28 cellular contexts compared by ENCODE assay signal in genomic region chr10:132916421-132916841, GRCh38. TPM values are rescaled to one million over a fixed set of nuclear protein-coding genes. Genes with fewer than 3 reads are reported as not detected.
A peak's percentile ranks its signal among the peaks of the same experiment; 100 is the strongest.
DNase-seq lines count a peak whose midpoint lies in the region; ATAC-seq, FAIRE-seq and TF ChIP-seq lines count a peak whose summit lies in the region.
"Had no signal": no experiment of that assay in that cellular context is flagged by ENCODE, and none has a peak within 500 bp of the region (broad histone marks: within the 10 kb centered on the region; RNA-seq: fewer than 3 reads in every experiment).

No MANE protein-coding gene starts in this region.

- TF ChIP-seq EP300 in HepG2 (IDR thresholded peaks at IDR 0.05; ENCODE audit: low read depth in 2 of 2, low read length in 2 of 2) (no peak), HepG2 (CRISPR knock-in tag; IDR thresholded peaks at IDR 0.05; ENCODE audit: borderline replicate concordance) (no peak)

- no peak for TF ChIP-seq CTCF in right lobe of liver (IDR thresholded peaks at IDR 0.05)
- no peak for TF ChIP-seq CTCF in HepG2 (CRISPR knock-in tag; IDR thresholded peaks at IDR 0.05)
- TF ChIP-seq CTCF in chondrocyte (IDR thresholded peaks at IDR 0.05): no peak
- no peak for TF ChIP-seq CTCF in ascending aorta (IDR thresholded peaks at IDR 0.05)

- peak in 1 of 4 donors; percentile 14 for ATAC-seq in right lobe of liver
- no peak for ATAC-seq in HepG2
- ATAC-seq: activated CD8-positive, alpha-beta T cell treated with anti-CD3 and anti-CD28 coated beads for 36 hours; gastroesophageal sphincter; K562; mucosa of descending colon had no signal

- 80% methylated on average over 7 of the region's 19 CpGs for WGBS in right lobe of liver (ENCODE audit: insufficient coverage, low coverage, low lambda C conversion rate, missing lambda C conversion rate)
- WGBS in HepG2 (ENCODE audit: low lambda C conversion rate): 41% methylated on average over 11 of the region's 19 CpGs
- WGBS in neuronal stem cell (ENCODE audit: extremely low coverage in 2 of 2, insufficient read length in 2 of 2, insufficient replicate concordance in 1 of 2), 2 donors: no CpG with 5 or more reads among the region's 19 CpGs

- TF ChIP-seq POLR2A in right lobe of liver (IDR thresholded peaks at IDR 0.05) (no peak), HepG2 (IDR thresholded peaks at IDR 0.05; ENCODE audit: insufficient read depth in 1 of 2, low read depth in 2 of 2, low read length in 2 of 2) (no peak)

- intact Hi-C loops in right lobe of liver (cut with DNase I) (no loop called here), HepG2 (cut with micrococcal nuclease; ENCODE audit: unreplicated experiment) (no loop called here), ascending aorta (cut with DNase I) (no loop called here)

- H3K27ac ChIP-seq in right lobe of liver: no peak overlapping the region
- no peak overlapping the region for H3K27ac ChIP-seq in HepG2 (ENCODE audit: extremely low read length, insufficient read depth, low read length)
- no peak overlapping the region for H3K27ac ChIP-seq in neuronal stem cell (replicated peaks; ENCODE audit: low read length)
- no peak overlapping the region for H3K27ac ChIP-seq in ascending aorta
- H3K27ac ChIP-seq: gastroesophageal sphincter had no signal

- H3K18ac ChIP-seq in neuronal stem cell (ENCODE audit: low read length): peak overlapping the region; percentile 85

- no peaks in the 10 kb centered on the region for H3K4me1 ChIP-seq in right lobe of liver
- no peaks in the 10 kb centered on the region for H3K4me1 ChIP-seq in HepG2 (ENCODE audit: insufficient read depth, low read length)
- H3K4me1 ChIP-seq in neuronal stem cell (ENCODE audit: control insufficient read depth in 2 of 2, insufficient read depth in 1 of 2, low read depth in 1 of 2, low read length in 2 of 2): peaks cover 0 to 8% of the 10 kb centered on the region in 2 donors
- no peaks in the 10 kb centered on the region for H3K4me1 ChIP-seq in ascending aorta
- H3K4me1 ChIP-seq: gastroesophageal sphincter had no signal

- no peak for FAIRE-seq in HepG2 (lab: Jason Lieb, UNC)
- FAIRE-seq: K562 had no signal

- peak overlapping the region; percentile 39 for H2BK5ac ChIP-seq in neuronal stem cell (ENCODE audit: low read length)

- no peak for TF ChIP-seq RAD21 in HepG2 (CRISPR knock-in tag; IDR thresholded peaks at IDR 0.05)

- POLR2A ChIA-PET in HepG2 (lab: Yijun Ruan, JAX): no interaction called here

- H3K23ac ChIP-seq in neuronal stem cell (ENCODE audit: low read depth, low read length, poor library complexity): peak overlapping the region; percentile 91

- H4K91ac ChIP-seq in neuronal stem cell (ENCODE audit: low read depth, low read length, poor library complexity): no peak overlapping the region

- no TSS peak for BruUV-seq in HepG2 (replicated peaks; lab: Mats Ljungman, UMichigan)

- no peak overlapping the region for H3K27ac Mint-ChIP-seq in chondrocyte (ENCODE audit: unreplicated experiment)
- H3K27ac Mint-ChIP-seq: activated CD8-positive, alpha-beta T cell treated with anti-CD3 and anti-CD28 coated beads for 36 hours; activated naive CD8-positive, alpha-beta T cell treated with anti-CD3 and anti-CD28 coated beads, Interleukin-2, amount 10 ng/mL, durations not matched to agents 7 days and 5 days; progenitor cell of endocrine pancreas; stimulated activated naive CD8-positive, alpha-beta T cell treated with anti-CD3 and anti-CD28 coated beads, Interleukin-15, Interleukin-2, amounts not matched to agents 100 ng/mL and 50 ng/mL, for 24 hours had no signal

- no peak overlapping the region for H3K4me3 Mint-ChIP-seq in chondrocyte (ENCODE audit: unreplicated experiment)
- H3K4me3 Mint-ChIP-seq: activated CD8-positive, alpha-beta T cell treated with anti-CD3 and anti-CD28 coated beads for 36 hours; activated naive CD8-positive, alpha-beta T cell treated with anti-CD3 and anti-CD28 coated beads, Interleukin-2, amount 10 ng/mL, durations not matched to agents 7 days and 5 days; stimulated activated naive CD8-positive, alpha-beta T cell treated with anti-CD3 and anti-CD28 coated beads, Interleukin-15, Interleukin-2, amounts not matched to agents 100 ng/mL and 50 ng/mL, for 24 hours had no signal

- no peaks in the 10 kb centered on the region for H3K79me1 ChIP-seq in neuronal stem cell (ENCODE audit: low read depth, low read length)

- CTCF ChIA-PET in HepG2 (lab: Yijun Ruan, JAX; ENCODE audit: low intra/inter-chr PET ratio, low total read pairs): no interaction called here

- no peaks in the 10 kb centered on the region for H3K79me2 ChIP-seq in HepG2 (ENCODE audit: insufficient read depth, low read length)

- no peaks in the 10 kb centered on the region for H3K9me3 Mint-ChIP-seq in chondrocyte (ENCODE audit: low read depth)
- H3K9me3 Mint-ChIP-seq: activated CD8-positive, alpha-beta T cell treated with anti-CD3 and anti-CD28 coated beads for 36 hours; activated naive CD8-positive, alpha-beta T cell treated with anti-CD3 and anti-CD28 coated beads, Interleukin-2, amount 10 ng/mL, durations not matched to agents 7 days and 5 days; stimulated activated naive CD8-positive, alpha-beta T cell treated with anti-CD3 and anti-CD28 coated beads, Interleukin-15, Interleukin-2, amounts not matched to agents 100 ng/mL and 50 ng/mL, for 24 hours had no signal

- H3K9ac ChIP-seq in HepG2 (ENCODE audit: insufficient read depth, low read depth, low read length) (no peak overlapping the region), neuronal stem cell (ENCODE audit: low read depth, low read length, poor library complexity) (no peak overlapping the region)

- no peak overlapping the region for H2AFZ ChIP-seq in HepG2 (ENCODE audit: low read length)
- H2AFZ ChIP-seq in neuronal stem cell (ENCODE audit: low read length): no peak overlapping the region

- H3K27me3 Mint-ChIP-seq in chondrocyte (ENCODE audit: low read depth): peaks cover 11% of the 10 kb centered on the region
- H3K27me3 Mint-ChIP-seq: activated CD8-positive, alpha-beta T cell treated with anti-CD3 and anti-CD28 coated beads for 36 hours; activated naive CD8-positive, alpha-beta T cell treated with anti-CD3 and anti-CD28 coated beads, Interleukin-2, amount 10 ng/mL, durations not matched to agents 7 days and 5 days; progenitor cell of endocrine pancreas; stimulated activated naive CD8-positive, alpha-beta T cell treated with anti-CD3 and anti-CD28 coated beads, Interleukin-15, Interleukin-2, amounts not matched to agents 100 ng/mL and 50 ng/mL, for 24 hours had no signal

- H3K36me3 Mint-ChIP-seq in chondrocyte (ENCODE audit: low read depth): no peaks in the 10 kb centered on the region
- H3K36me3 Mint-ChIP-seq: activated naive CD8-positive, alpha-beta T cell treated with anti-CD3 and anti-CD28 coated beads, Interleukin-2, amount 10 ng/mL, durations not matched to agents 7 days and 5 days had no signal

- H2BK15ac ChIP-seq in neuronal stem cell (ENCODE audit: low read length): no peak overlapping the region

- DNase-seq in right lobe of liver: peak in 2 of 3 donors; percentile 10 to 36
- no peak for DNase-seq in HepG2 (ENCODE audit: low spot score)
- DNase-seq in chondrocyte (ENCODE audit: low spot score): peak; percentile 81
- DNase-seq in neuronal stem cell (ENCODE audit: low spot score): no peak
- DNase-seq in NCI-H82 treated with DMSO at 0.1 percent for 48 hours (lab: John Stamatoyannopoulos, UW; ENCODE audit: unreplicated experiment): no peak
- DNase-seq in ascending aorta (ENCODE audit: low spot score in 2 of 2): no peak
- DNase-seq in NCI-H2107 treated with DMSO at 0.1 percent for 48 hours (lab: John Stamatoyannopoulos, UW; ENCODE audit: unreplicated experiment): no peak
- DNase-seq in iPS-NIHi11 (ENCODE audit: low spot score): no peak
- DNase-seq: activated CD8-positive, alpha-beta T cell treated with anti-CD3 and anti-CD28 coated beads for 36 hours; activated effector memory CD4-positive, alpha-beta T cell treated with Interleukin-2 at 50 U/mL for 16 hours; activated naive CD8-positive, alpha-beta T cell treated with anti-CD3 and anti-CD28 coated beads, Interleukin-2, amount 10 ng/mL, durations not matched to agents 7 days and 5 days; activated T-cell treated with anti-CD3 and anti-CD28 coated beads for 4 hours; central memory CD4-positive, alpha-beta T cell; COR-L47; dermis blood vessel endothelial cell; H7; hippocampal formation; NCI-H1417 treated with DMSO at 0.1 percent for 48 hours; NCI-H2081 treated with DMSO at 0.1 percent for 48 hours; NCI-H446; NCI-H82 had no signal

- H4K20me1 ChIP-seq in HepG2 (ENCODE audit: insufficient read depth, low read length): no peaks in the 10 kb centered on the region

- H2AK5ac ChIP-seq in neuronal stem cell (ENCODE audit: low read depth, low read length): peak overlapping the region; percentile 92

- no peaks in the 10 kb centered on the region for H3K36me3 ChIP-seq in right lobe of liver
- no peaks in the 10 kb centered on the region for H3K36me3 ChIP-seq in HepG2 (replicated peaks in 1 of 2; ENCODE audit: control insufficient read depth in 1 of 2, insufficient read depth in 2 of 2, low read length in 2 of 2)
- no peaks in the 10 kb centered on the region for H3K36me3 ChIP-seq in neuronal stem cell (replicated peaks in 1 of 2; ENCODE audit: control insufficient read depth in 2 of 2, insufficient read depth in 2 of 2, low read length in 2 of 2)
- H3K36me3 ChIP-seq in ascending aorta: no peaks in the 10 kb centered on the region
- H3K36me3 ChIP-seq: gastroesophageal sphincter had no signal

- H2BK120ac ChIP-seq in neuronal stem cell (ENCODE audit: low read depth, low read length): no peak overlapping the region

- H4K8ac ChIP-seq in neuronal stem cell (ENCODE audit: low read depth, low read length): no peak overlapping the region

- H3K27me3 ChIP-seq in right lobe of liver: no peaks in the 10 kb centered on the region
- H3K27me3 ChIP-seq in HepG2 (ENCODE audit: control insufficient read depth in 1 of 2, insufficient read depth in 2 of 2, low read length in 2 of 2): peaks cover 1 to 18% of the 10 kb centered on the region in 2 experiments; a peak in 2 of 5 replicates
- H3K27me3 ChIP-seq in neuronal stem cell (ENCODE audit: control insufficient read depth in 3 of 3, insufficient read depth in 3 of 3, low read depth in 1 of 3, low read length in 3 of 3): no peaks in the 10 kb centered on the region
- no peaks in the 10 kb centered on the region for H3K27me3 ChIP-seq in ascending aorta

- no peaks in the 10 kb centered on the region for H3K4me1 Mint-ChIP-seq in chondrocyte (ENCODE audit: low read depth)

- H3K4me2 ChIP-seq in HepG2 (ENCODE audit: low read depth, low read length): no peak overlapping the region
- H3K4me2 ChIP-seq in neuronal stem cell (ENCODE audit: insufficient read depth, low read length, poor library complexity, severe bottlenecking): no peak overlapping the region

- no peaks in the 10 kb centered on the region for H3K9me3 ChIP-seq in right lobe of liver
- no peaks in the 10 kb centered on the region for H3K9me3 ChIP-seq in HepG2 (ENCODE audit: low read length)
- H3K9me3 ChIP-seq in neuronal stem cell (replicated peaks in 1 of 2; ENCODE audit: control insufficient read depth in 2 of 2, insufficient read depth in 1 of 2, low read depth in 1 of 2, low read length in 2 of 2): peaks cover 0 to 3% of the 10 kb centered on the region in 2 donors
- no peaks in the 10 kb centered on the region for H3K9me3 ChIP-seq in ascending aorta
- H3K9me3 ChIP-seq: gastroesophageal sphincter, mucosa of descending colon had no signal

- peak overlapping the region; percentile 56 for H3K14ac ChIP-seq in neuronal stem cell (ENCODE audit: low read length)

- H2BK12ac ChIP-seq in neuronal stem cell (ENCODE audit: low read length): peak overlapping the region; percentile 16

- in situ Hi-C loops in HepG2 (cut with HindIII; ENCODE audit: extremely low pct_ligation_motif_present, low pct_unique_long_range_greater_than_20kb): no loop called here

- H3K4me3 ChIP-seq in right lobe of liver: no peak overlapping the region
- no peak overlapping the region for H3K4me3 ChIP-seq in HepG2 (replicated peaks in 1 of 3; ENCODE audit: insufficient read depth in 1 of 3, low read depth in 2 of 3, low read length in 3 of 3)
- no peak overlapping the region for H3K4me3 ChIP-seq in neuronal stem cell (ENCODE audit: low read length in 2 of 2)
- H3K4me3 ChIP-seq in ascending aorta: no peak overlapping the region
- H3K4me3 ChIP-seq: gastroesophageal sphincter, K562, lung, mucosa of descending colon had no signal

- H3K4ac ChIP-seq in neuronal stem cell (ENCODE audit: low read length): no peak overlapping the region

RNA-seq across cellular contexts. Expression of gene CFAP46, which starts 25.9 kb away (rescaled TPM):
- under 1 TPM; 0.16 to 0.67 (median 0.32) TPM for total RNA-seq in right lobe of liver
- 0.74 and 0.84 TPM in 2 replicates for total RNA-seq in HepG2 (2016; rRNA removed; fragmentation: Illumina TruSeq; extraction: Trizol)
- not detected in 2 replicates for total RNA-seq in HepG2 (2016; cell fraction: cytosol; rRNA removed; fragmentation: Illumina TruSeq; extraction: Trizol; ENCODE audit: low read depth)
- 0.87 and 1.1 TPM in 2 replicates for total RNA-seq in HepG2 (2016; cell fraction: insoluble cytoplasmic fraction; rRNA removed; fragmentation: Illumina TruSeq; extraction: Trizol)
- total RNA-seq in HepG2 (2016; cell fraction: membrane; rRNA removed; fragmentation: Illumina TruSeq; extraction: Trizol): 0.21 and 0.34 TPM in 2 replicates
- 0.53 and 1.3 TPM in 2 replicates for total RNA-seq in HepG2 (2016; cell fraction: nucleus; rRNA removed; fragmentation: Illumina TruSeq; extraction: Trizol)
- polyA plus RNA-seq in HepG2 (2011; rRNA removed): 0.10 and 0.24 TPM in 2 replicates
- polyA plus RNA-seq in HepG2 (2011; cell fraction: cytosol; rRNA removed): 0.13 and 0.19 TPM in 2 replicates
- 0.05 and 0.27 TPM in 2 replicates for polyA plus RNA-seq in HepG2 (2011; cell fraction: nucleus; rRNA removed)
- polyA plus RNA-seq in HepG2 (2012): 0.12 and 0.16 TPM in 2 replicates
- 0.18 and 0.26 TPM in 2 replicates for polyA plus RNA-seq in HepG2 (2016; cell fraction: cytosol; fragmentation: Illumina TruSeq; extraction: Trizol; ENCODE audit: low read depth)
- polyA plus RNA-seq in HepG2 (2016; cell fraction: insoluble cytoplasmic fraction; fragmentation: Illumina TruSeq; extraction: Trizol; ENCODE audit: low read depth): 0.86 and 1.2 TPM in 2 replicates
- polyA plus RNA-seq in HepG2 (2016; cell fraction: membrane; fragmentation: Illumina TruSeq; extraction: Trizol; ENCODE audit: low read depth): 0.33 and 0.34 TPM in 2 replicates
- polyA plus RNA-seq in HepG2 (2016; cell fraction: nucleus; fragmentation: Illumina TruSeq; extraction: Trizol; ENCODE audit: insufficient read depth, low read depth): 0.60 and 0.65 TPM in 2 replicates
- polyA minus RNA-seq in HepG2 (2011; rRNA and poly(A)+ RNA removed; ENCODE audit: low replicate concordance): 0.06 TPM in 1 of 2 replicates, not detected in the other
- polyA minus RNA-seq in HepG2 (2011; cell fraction: cytosol; rRNA and poly(A)+ RNA removed): not detected in 2 replicates
- 0.26 TPM in 1 of 2 replicates, not detected in the other for polyA minus RNA-seq in HepG2 (2011; cell fraction: nucleus; rRNA and poly(A)+ RNA removed)
- 0.49 to 0.92 TPM (median 0.89 TPM) in 3 replicates for total RNA-seq in chondrocyte
- polyA plus RNA-seq in neuronal stem cell (2013, experiment 1 of 2): 1.5 TPM
- 1.4 TPM for polyA plus RNA-seq in neuronal stem cell (2013, experiment 2 of 2)
- total RNA-seq in ascending aorta: not detected
- total RNA-seq: activated naive CD8-positive, alpha-beta T cell treated with anti-CD3 and anti-CD28 coated beads, Interleukin-2, amount 10 ng/mL, durations not matched to agents 7 days and 5 days; HT-29; K562 had no signal
- polyA plus RNA-seq: K562 had no signal

Comparison
In these comparisons a context has a peak if more than half of its experiments do, and no peak if none do; other contexts are left out.
1. DNase-seq: peak in right lobe of liver (2 of 3) and chondrocyte (single experiment); none in HepG2 (single experiment), neuronal stem cell (single experiment), NCI-H82 treated with DMSO at 0.1 percent for 48 hours (single experiment), ascending aorta (0 of 2), NCI-H2107 treated with DMSO at 0.1 percent for 48 hours (single experiment) and iPS-NIHi11 (single experiment).